8 cellular contexts compared by ENCODE assay signal in genomic region chrX:40109288-40110008, GRCh38. TPM values are rescaled to one million over a fixed set of nuclear protein-coding genes. Genes with fewer than 3 reads are reported as not detected.
A peak's percentile ranks its signal among the peaks of the same experiment; 100 is the strongest.
DNase-seq lines count a peak whose midpoint lies in the region; ATAC-seq and TF ChIP-seq lines count a peak whose summit lies in the region.

No MANE protein-coding gene starts in this region.

- intact Hi-C loops in Panc1 (cut with micrococcal nuclease; ENCODE audit: unreplicated experiment): loop anchor here (5.0 to 10.0 kb wide), 2 partner anchors 48 to 155 kb away; no protein-coding TSS in a partner anchor
- intact Hi-C loops in activated T-helper 1 cell treated with anti-CD3 and anti-CD28 coated beads, Interleukin-12 subunit alpha, Interleukin-12 subunit beta, Interleukin-2, Interleukin-4 antibody, amounts not matched to agents 30 ng/mL and 10 ng/mL and 1 ng/mL, durations not matched to agents 14 hours and 24 hours and 36 hours (cut with micrococcal nuclease): loop anchor here (5.0 kb wide), 2 partner anchors 158 to 1307 kb away; partner anchors contain the start of gene MID1IP1

- CTCF ChIA-PET in AG04449 (lab: Yijun Ruan, JAX): no interaction called here
- CTCF ChIA-PET in Panc1 (lab: Charles Lee): no interaction called here

- H3K27ac Mint-ChIP-seq in endodermal cell: no peak overlapping the region
- H3K27ac Mint-ChIP-seq in activated T-helper 1 cell treated with anti-CD3 and anti-CD28 coated beads, Interleukin-12 subunit alpha, Interleukin-12 subunit beta, Interleukin-2, Interleukin-4 antibody, amounts not matched to agents 30 ng/mL and 10 ng/mL and 1 ng/mL, durations not matched to agents 14 hours and 24 hours and 36 hours: no peak overlapping the region

- H3K27me3 ChIP-seq in Panc1 (ENCODE audit: control insufficient read depth, insufficient read depth, low read length) (no peaks in the 10 kb centered on the region), endodermal cell (ENCODE audit: control insufficient read depth, insufficient read depth, low read length, poor library complexity, severe bottlenecking) (no peaks in the 10 kb centered on the region)

- H3K9me3 ChIP-seq in Panc1 (ENCODE audit: control insufficient read depth, insufficient read depth, low read depth, low read length) (no peaks in the 10 kb centered on the region), endodermal cell (ENCODE audit: control insufficient read depth, low read length) (no peaks in the 10 kb centered on the region)

- H3K9me3 Mint-ChIP-seq in endodermal cell: peaks cover 9% of the 10 kb centered on the region
- H3K9me3 Mint-ChIP-seq in activated T-helper 1 cell treated with anti-CD3 and anti-CD28 coated beads, Interleukin-12 subunit alpha, Interleukin-12 subunit beta, Interleukin-2, Interleukin-4 antibody, amounts not matched to agents 30 ng/mL and 10 ng/mL and 1 ng/mL, durations not matched to agents 14 hours and 24 hours and 36 hours: no peaks in the 10 kb centered on the region

- H3K27ac ChIP-seq in Panc1 (ENCODE audit: low read length): peak overlapping the region; percentile 77
- H3K27ac ChIP-seq in endodermal cell (ENCODE audit: low read depth, low read length): no peak overlapping the region

- peak overlapping the region; percentile 54 for H3K4me3 ChIP-seq in AG04449 (ENCODE audit: low read depth, low read length)
- H3K4me3 ChIP-seq in GM12864 (ENCODE audit: low read depth, low read length): peak overlapping the region; percentile 44
- H3K4me3 ChIP-seq in Panc1 (ENCODE audit: low read depth in 2 of 2, low read length in 2 of 2): peak overlapping the region; percentile 45 to 54
- H3K4me3 ChIP-seq in endodermal cell (ENCODE audit: low read length): peak overlapping the region; percentile 72

- H3K4me1 ChIP-seq in Panc1 (ENCODE audit: control insufficient read depth, insufficient read depth, low read length) (no peaks in the 10 kb centered on the region; the same call in 1 of the 2 replicates), endodermal cell (ENCODE audit: control insufficient read depth, insufficient read depth, low read length) (no peaks in the 10 kb centered on the region)

- peaks cover 27% of the 10 kb centered on the region for H3K27me3 Mint-ChIP-seq in endodermal cell (ENCODE audit: insufficient read depth)
- peaks cover 3% of the 10 kb centered on the region for H3K27me3 Mint-ChIP-seq in activated T-helper 1 cell treated with anti-CD3 and anti-CD28 coated beads, Interleukin-12 subunit alpha, Interleukin-12 subunit beta, Interleukin-2, Interleukin-4 antibody, amounts not matched to agents 30 ng/mL and 10 ng/mL and 1 ng/mL, durations not matched to agents 14 hours and 24 hours and 36 hours (ENCODE audit: insufficient read depth)

- H3K9ac ChIP-seq in endodermal cell (ENCODE audit: extremely low read depth, low read length, poor library complexity, severe bottlenecking): peak overlapping the region; percentile 15

- WGBS in endodermal cell (ENCODE audit: insufficient coverage in 1 of 2, insufficient read length in 1 of 2), 2 experiments: 0% methylated on average over 77 of the region's 84 CpGs; no CpG with 5 or more reads in 1 of the 2 experiments

- POLR2A ChIA-PET in AG04449 (lab: Yijun Ruan, JAX): interaction anchor here (1.2 kb wide), 1 partner anchor 12 kb away, joined by 4 read pairs; the partner anchor contains the start of gene BCOR
- POLR2A ChIA-PET in Panc1 (lab: Charles Lee): interaction anchor here (0.9 to 1.1 kb wide), 2 partner anchors 11 to 19 kb away, joined by 3 to 6 read pairs; partner anchors contain the start of gene BCOR

- DNase-seq in AG04449 (ENCODE audit: low read depth, low spot score) (no peak), GM12864 (ENCODE audit: low read depth) (no peak), Panc1 (ENCODE audit: low read depth, low spot score) (no peak), endodermal cell (peak; percentile 91), myocyte (ENCODE audit: low read depth) (peak; percentile 45)
- DNase-seq in activated T-helper 1 cell treated with anti-CD3 and anti-CD28 coated beads, Interleukin-12 subunit alpha, Interleukin-12 subunit beta, Interleukin-2, Interleukin-4 antibody, amounts not matched to agents 30 ng/mL and 10 ng/mL and 1 ng/mL, durations not matched to agents 14 hours and 24 hours and 36 hours (ENCODE audit: low spot score): no peak

- H3K4me3 Mint-ChIP-seq in endodermal cell: peak overlapping the region; percentile 65
- H3K4me3 Mint-ChIP-seq in activated T-helper 1 cell treated with anti-CD3 and anti-CD28 coated beads, Interleukin-12 subunit alpha, Interleukin-12 subunit beta, Interleukin-2, Interleukin-4 antibody, amounts not matched to agents 30 ng/mL and 10 ng/mL and 1 ng/mL, durations not matched to agents 14 hours and 24 hours and 36 hours: no peak overlapping the region

- TF ChIP-seq CTCF in AG04449 (IDR thresholded peaks at IDR 0.05; ENCODE audit: insufficient read depth, low read length, missing control alignments) (no peak), GM12864 (IDR thresholded peaks at IDR 0.05; ENCODE audit: low read depth, low read length, missing control alignments) (no peak), Panc1 (IDR thresholded peaks at IDR 0.05) (no peak), endodermal cell (conservative IDR thresholded peaks at IDR 0.05) (no peak)

- H3K36me3 ChIP-seq in Panc1 (ENCODE audit: control insufficient read depth, insufficient read depth, low read length) (no peaks in the 10 kb centered on the region), endodermal cell (ENCODE audit: control insufficient read depth, insufficient read depth, low read length) (no peaks in the 10 kb centered on the region)

- H3K36me3 Mint-ChIP-seq in endodermal cell (ENCODE audit: low read depth): peaks cover 1% of the 10 kb centered on the region
- H3K36me3 Mint-ChIP-seq in activated T-helper 1 cell treated with anti-CD3 and anti-CD28 coated beads, Interleukin-12 subunit alpha, Interleukin-12 subunit beta, Interleukin-2, Interleukin-4 antibody, amounts not matched to agents 30 ng/mL and 10 ng/mL and 1 ng/mL, durations not matched to agents 14 hours and 24 hours and 36 hours (ENCODE audit: low read depth): no peaks in the 10 kb centered on the region

- peak; percentile 24 for ATAC-seq in Panc1
- no peak for ATAC-seq in GM19023 (IDR thresholded peaks at IDR 0.05; ENCODE audit: unreplicated experiment)
- ATAC-seq in HG03280 (IDR thresholded peaks at IDR 0.05; ENCODE audit: unreplicated experiment): no peak

- in situ Hi-C loops in Panc1 (cut with HindIII; ENCODE audit: low pct_unique_long_range_greater_than_20kb, low sequenced_read_pairs): no loop called here

- peaks cover 15% of the 10 kb centered on the region for H3K4me1 Mint-ChIP-seq in endodermal cell
- peaks cover 6% of the 10 kb centered on the region for H3K4me1 Mint-ChIP-seq in activated T-helper 1 cell treated with anti-CD3 and anti-CD28 coated beads, Interleukin-12 subunit alpha, Interleukin-12 subunit beta, Interleukin-2, Interleukin-4 antibody, amounts not matched to agents 30 ng/mL and 10 ng/mL and 1 ng/mL, durations not matched to agents 14 hours and 24 hours and 36 hours (ENCODE audit: low read depth)

- no TSS peak for BruUV-seq in Panc1 (replicated peaks; lab: Mats Ljungman, UMichigan)

RNA-seq across cellular contexts. Expression of gene BCOR, which starts 11.7 kb away (rescaled TPM):
- total RNA-seq in Panc1 (2021; ENCODE audit: unreplicated experiment) (48.3 TPM), endodermal cell (10 to 100 TPM; 31.3 to 37.9 TPM), myocyte (13.9 and 14.6 TPM in 2 replicates)
- 33.8 TPM for polyA plus RNA-seq in Panc1 (2012; ENCODE audit: insufficient read length)
- 31.8 TPM for polyA plus RNA-seq in endodermal cell (2013, experiment 1 of 2)
- 30.2 TPM for polyA plus RNA-seq in endodermal cell (2013, experiment 2 of 2)
- 17.2 TPM for polyA plus RNA-seq in myocyte (2012)
- 65.2 and 72.0 TPM in 2 replicates for total RNA-seq in activated T-helper 1 cell treated with anti-CD3 and anti-CD28 coated beads, Interleukin-12 subunit alpha, Interleukin-12 subunit beta, Interleukin-2, Interleukin-4 antibody, amounts not matched to agents 30 ng/mL and 10 ng/mL and 1 ng/mL, durations not matched to agents 14 hours and 24 hours and 36 hours

Comparison
In these comparisons a context has a peak if more than half of its experiments do, and no peak if none do; other contexts are left out.
1. DNase-seq: peak in endodermal cell (single experiment) and myocyte (single experiment); none in AG04449 (single experiment), GM12864 (single experiment), Panc1 (single experiment) and activated T-helper 1 cell treated with anti-CD3 and anti-CD28 coated beads, Interleukin-12 subunit alpha, Interleukin-12 subunit beta, Interleukin-2, Interleukin-4 antibody, amounts not matched to agents 30 ng/mL and 10 ng/mL and 1 ng/mL, durations not matched to agents 14 hours and 24 hours and 36 hours (single experiment).
2. Peak in every context shown above with its lines, with median percentiles within 50 percentile points of each other: H3K4me3 ChIP-seq.